In the genomic region with DNA sequence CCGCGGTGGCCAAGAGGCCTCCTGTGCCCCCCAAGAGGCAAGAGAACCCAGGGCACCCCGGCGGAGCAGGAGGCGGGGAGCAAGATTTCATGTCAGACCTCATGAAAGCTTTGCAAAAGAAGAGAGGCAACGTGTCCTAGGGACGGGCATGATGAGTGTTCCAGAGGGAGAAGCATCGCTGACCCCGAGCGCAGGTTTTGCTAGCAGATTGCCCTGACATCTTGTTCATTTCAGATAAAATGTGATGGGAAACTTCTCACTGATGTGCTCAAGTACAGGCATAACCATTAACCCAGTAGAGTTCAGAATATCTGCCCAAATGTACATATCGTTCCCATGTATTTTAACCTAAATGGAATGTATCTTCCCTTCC, we compare ENCODE assay signal across 14 cellular contexts.
A peak's percentile ranks its signal among the peaks of the same experiment; 100 is the strongest.
DNase-seq lines count a peak whose midpoint lies in the region; ATAC-seq and TF ChIP-seq lines count a peak whose summit lies in the region.
"Had no signal": no experiment of that assay in that cellular context is flagged by ENCODE, and none has a peak within 500 bp of the region (broad histone marks: within the 10 kb centered on the region; RNA-seq: fewer than 3 reads in every experiment).

No MANE protein-coding gene starts in this region.

- H3K9ac ChIP-seq in HUES48 (ENCODE audit: low read depth, low read length) (0 out of 2 replicates have a peak overlapping the region, but pooled peaks have one; percentile 26), neural progenitor cell (no peak overlapping the region)

- peaks cover 5% of the 10 kb centered on the region for H3F3A ChIP-seq in neural progenitor cell (ENCODE audit: low read depth)

- H3K79me2 ChIP-seq in neural progenitor cell (ENCODE audit: low read depth) = no peaks in the 10 kb centered on the region

- H3K27ac ChIP-seq in HUES48 (ENCODE audit: low read depth, low read length) = no peak overlapping the region
- H3K27ac ChIP-seq in neural progenitor cell = no peak overlapping the region

- ATAC-seq in activated CD8-positive, alpha-beta memory T cell treated with anti-CD3 and anti-CD28 coated beads, Interleukin-2, amount 10 ng/mL, durations not matched to agents 7 days and 5 days = no peak
- ATAC-seq: activated CD4-positive, alpha-beta T cell treated with anti-CD3 and anti-CD28 coated beads for 36 hours had no signal

- TF ChIP-seq CTCF in endothelial cell (IDR thresholded peaks at IDR 0.05; ENCODE audit: unreplicated experiment) (no peak), neural progenitor cell (IDR thresholded peaks at IDR 0.05) (no peak)

- H3K36me3 ChIP-seq in HUES48 (ENCODE audit: control insufficient read depth, insufficient read depth, low read length) (no peaks in the 10 kb centered on the region), neural progenitor cell (no peaks in the 10 kb centered on the region)

- no peaks in the 10 kb centered on the region for H4K20me1 ChIP-seq in neural progenitor cell (ENCODE audit: low read depth)

- DNase-seq in AG08395 (ENCODE audit: low spot score) = peak; percentile 27
- no peak for DNase-seq in endothelial cell (ENCODE audit: low spot score)
- no peak for DNase-seq in neural progenitor cell (ENCODE audit: low spot score)
- no peak for DNase-seq in activated CD8-positive, alpha-beta memory T cell treated with anti-CD3 and anti-CD28 coated beads, Interleukin-2, amount 10 ng/mL, durations not matched to agents 7 days and 5 days
- no peak for DNase-seq in COLO668 (lab: John Stamatoyannopoulos, UW; ENCODE audit: unreplicated experiment)
- no peak for DNase-seq in activated CD4-positive, alpha-beta T cell treated with anti-CD3 and anti-CD28 coated beads, Interleukin-2, amount 50 U/mL, for 4 hours
- no peak for DNase-seq in SK-N-DZ (ENCODE audit: low spot score)
- DNase-seq: activated CD4-positive, alpha-beta T cell treated with anti-CD3 and anti-CD28 coated beads for 36 hours; activated naive CD4-positive, alpha-beta T cell treated with Interleukin-2 at 50 U/mL for 16 hours; CD8-positive, alpha-beta memory T cell; NCI-H2171 treated with DMSO at 0.1 percent for 48 hours; SIG-M5 had no signal

- H3K4me3 Mint-ChIP-seq in endothelial cell (ENCODE audit: unreplicated experiment) = peak overlapping the region; percentile 74
- peak overlapping the region; percentile 79 for H3K4me3 Mint-ChIP-seq in neural progenitor cell
- no peak overlapping the region for H3K4me3 Mint-ChIP-seq in activated CD8-positive, alpha-beta memory T cell treated with anti-CD3 and anti-CD28 coated beads, Interleukin-2, amount 10 ng/mL, durations not matched to agents 7 days and 5 days
- H3K4me3 Mint-ChIP-seq: activated CD4-positive, alpha-beta T cell treated with anti-CD3 and anti-CD28 coated beads for 36 hours; CD8-positive, alpha-beta memory T cell had no signal

- H3K27me3 Mint-ChIP-seq in endothelial cell (ENCODE audit: unreplicated experiment) (no peaks in the 10 kb centered on the region), neural progenitor cell (ENCODE audit: insufficient read depth, low read depth) (peaks cover 5% of the 10 kb centered on the region)
- H3K27me3 Mint-ChIP-seq in activated CD8-positive, alpha-beta memory T cell treated with anti-CD3 and anti-CD28 coated beads, Interleukin-2, amount 10 ng/mL, durations not matched to agents 7 days and 5 days = no peaks in the 10 kb centered on the region
- H3K27me3 Mint-ChIP-seq: activated CD4-positive, alpha-beta T cell treated with anti-CD3 and anti-CD28 coated beads for 36 hours; CD8-positive, alpha-beta memory T cell; IgD-negative memory B cell had no signal

- CTCF ChIA-PET in activated CD8-positive, alpha-beta memory T cell treated with anti-CD3 and anti-CD28 coated beads, Interleukin-2, amount 10 ng/mL, durations not matched to agents 7 days and 5 days (lab: Charles Lee) = no interaction called here

- peak overlapping the region; percentile 75 for H2AFZ ChIP-seq in neural progenitor cell (replicated peaks)

- H3K27ac Mint-ChIP-seq in endothelial cell (ENCODE audit: unreplicated experiment) (no peak overlapping the region), neural progenitor cell (no peak overlapping the region)
- H3K27ac Mint-ChIP-seq in activated CD8-positive, alpha-beta memory T cell treated with anti-CD3 and anti-CD28 coated beads, Interleukin-2, amount 10 ng/mL, durations not matched to agents 7 days and 5 days = no peak overlapping the region
- H3K27ac Mint-ChIP-seq: activated CD4-positive, alpha-beta T cell treated with anti-CD3 and anti-CD28 coated beads for 36 hours; IgD-negative memory B cell had no signal

- H3K4me2 ChIP-seq in neural progenitor cell = peak overlapping the region; percentile 95

- H3K9me3 Mint-ChIP-seq in endothelial cell (ENCODE audit: unreplicated experiment) (no peaks in the 10 kb centered on the region), neural progenitor cell (peaks cover 2% of the 10 kb centered on the region)
- peaks cover 3% of the 10 kb centered on the region for H3K9me3 Mint-ChIP-seq in activated CD8-positive, alpha-beta memory T cell treated with anti-CD3 and anti-CD28 coated beads, Interleukin-2, amount 10 ng/mL, durations not matched to agents 7 days and 5 days (ENCODE audit: low read depth)

- H3K27me3 ChIP-seq in HUES48 (ENCODE audit: control insufficient read depth, insufficient read depth, low read length) (0 out of 2 replicates have a peak, but pooled peaks cover 3% of the 10 kb centered on the region), neural progenitor cell (peaks cover 51% of the 10 kb centered on the region)

- H3K9me3 ChIP-seq in HUES48 (ENCODE audit: control insufficient read depth, insufficient read depth, low read length) = no peaks in the 10 kb centered on the region
- no peaks in the 10 kb centered on the region for H3K9me3 ChIP-seq in neural progenitor cell (ENCODE audit: low read depth)

- no peaks in the 10 kb centered on the region for H3K4me1 ChIP-seq in HUES48 (ENCODE audit: control insufficient read depth, insufficient read depth, low read length)
- no peaks in the 10 kb centered on the region for H3K4me1 ChIP-seq in neural progenitor cell

- H3K36me3 Mint-ChIP-seq in endothelial cell (ENCODE audit: low read depth, unreplicated experiment) (no peaks in the 10 kb centered on the region), neural progenitor cell (no peaks in the 10 kb centered on the region)
- peaks cover 77% of the 10 kb centered on the region for H3K36me3 Mint-ChIP-seq in activated CD8-positive, alpha-beta memory T cell treated with anti-CD3 and anti-CD28 coated beads, Interleukin-2, amount 10 ng/mL, durations not matched to agents 7 days and 5 days

- H3K4me1 Mint-ChIP-seq in endothelial cell (ENCODE audit: unreplicated experiment) = no peaks in the 10 kb centered on the region
- no peaks in the 10 kb centered on the region for H3K4me1 Mint-ChIP-seq in neural progenitor cell
- no peaks in the 10 kb centered on the region for H3K4me1 Mint-ChIP-seq in activated CD8-positive, alpha-beta memory T cell treated with anti-CD3 and anti-CD28 coated beads, Interleukin-2, amount 10 ng/mL, durations not matched to agents 7 days and 5 days
- H3K4me1 Mint-ChIP-seq: activated CD4-positive, alpha-beta T cell treated with anti-CD3 and anti-CD28 coated beads for 36 hours; IgD-negative memory B cell had no signal

- peak overlapping the region; percentile 61 for H3K4me3 ChIP-seq in HUES48 (ENCODE audit: low read depth, low read length)
- peak overlapping the region; percentile 54 for H3K4me3 ChIP-seq in neural progenitor cell
